1 cellular context compared by ENCODE assay signal in the genomic region with DNA sequence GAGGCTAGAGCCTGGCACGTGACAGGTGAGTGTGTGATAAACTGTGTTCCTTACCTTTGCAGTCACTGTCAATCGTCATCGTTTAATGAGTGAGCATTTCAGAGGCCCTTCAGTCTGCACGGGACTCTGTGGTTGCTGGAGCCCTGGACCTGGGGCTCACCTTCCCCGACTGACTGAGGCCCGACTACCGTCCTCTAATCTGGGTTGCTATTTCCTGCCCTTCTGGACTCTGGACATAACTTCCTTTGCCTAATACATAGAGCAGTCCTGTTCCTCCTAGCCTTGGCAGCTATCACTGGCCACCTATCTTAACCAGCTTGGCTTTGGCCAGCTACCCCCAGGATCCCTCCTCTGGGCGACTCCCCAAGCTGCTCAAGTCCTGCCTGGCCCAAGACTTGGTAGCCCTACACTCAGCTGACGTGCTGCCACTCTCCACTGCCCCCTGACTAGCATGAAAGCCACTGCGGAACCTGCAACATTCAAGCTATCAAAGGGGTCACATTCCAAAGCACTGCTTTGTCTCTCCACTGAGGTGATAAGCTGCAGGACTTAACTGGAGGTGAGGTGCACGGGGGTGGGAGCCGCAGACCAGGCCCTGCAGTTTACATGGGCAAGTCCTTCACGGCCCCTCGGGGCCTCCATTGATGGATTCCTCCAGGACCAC.
TF ChIP-seq lines count a peak whose summit lies in the region.

No MANE protein-coding gene starts in this region.

TF ChIP-seq in HepG2, 621 proteins besides CTCF, POLR2A, EP300 and RAD21 (continued from another document and continues in another):
- TF ChIP-seq CREM (IDR thresholded peaks at IDR 0.05) (peak; percentile 62), CREM (CRISPR knock-in tag; IDR thresholded peaks at IDR 0.05) (no peak), CHD4 (IDR thresholded peaks at IDR 0.05; ENCODE audit: borderline replicate concordance, low read length) (no peak), IKZF4 (CRISPR knock-in tag; IDR thresholded peaks at IDR 0.05; ENCODE audit: borderline replicate concordance, low read depth, not compliant biosample characterization) (no peak), ZNF776 (CRISPR knock-in tag; IDR thresholded peaks at IDR 0.05) (0 out of 2 replicates have a peak, but pooled peaks have one; percentile 39), ZNF569 (CRISPR knock-in tag; IDR thresholded peaks at IDR 0.05; ENCODE audit: borderline replicate concordance) (no peak), MAFK (conservative IDR thresholded peaks at IDR 0.05 in 1 of 2, IDR thresholded peaks at IDR 0.05 in 1 of 2; ENCODE audit: low read length in 2 of 2) (no peak), AHR (CRISPR knock-in tag; IDR thresholded peaks at IDR 0.05) (peak; percentile 36; the same call in 1 of the 2 replicates), DMAP1 (CRISPR knock-in tag; IDR thresholded peaks at IDR 0.05) (peak; percentile 57), PCBP2 (optimal IDR thresholded peaks at IDR 0.05; ENCODE audit: low read depth, low read length, poor library complexity, severe bottlenecking) (no peak), ZKSCAN8 (CRISPR knock-in tag; IDR thresholded peaks at IDR 0.05; ENCODE audit: borderline replicate concordance) (no peak), ZNF354B (CRISPR knock-in tag; IDR thresholded peaks at IDR 0.05) (0 out of 2 replicates have a peak, but pooled peaks have one; percentile 79), PAX8 (CRISPR knock-in tag; IDR thresholded peaks at IDR 0.05; ENCODE audit: borderline replicate concordance) (no peak), ZNF333 (CRISPR knock-in tag; IDR thresholded peaks at IDR 0.05; ENCODE audit: borderline replicate concordance) (no peak; the same call in 1 of the 2 replicates), ZNF251 (CRISPR knock-in tag; IDR thresholded peaks at IDR 0.05) (no peak), ZBTB21 (CRISPR knock-in tag; IDR thresholded peaks at IDR 0.05) (peak; percentile 39; the same call in 1 of the 2 replicates), PPARG (CRISPR knock-in tag; conservative IDR thresholded peaks at IDR 0.05) (no peak; the same call in none of the 2 replicates), ZNF329 (CRISPR knock-in tag; IDR thresholded peaks at IDR 0.05; ENCODE audit: low read depth) (no peak), RXRB (CRISPR knock-in tag; IDR thresholded peaks at IDR 0.05; ENCODE audit: borderline replicate concordance) (peak; percentile 79; the same call in 1 of the 2 replicates), TP53 (CRISPR knock-in tag; conservative IDR thresholded peaks at IDR 0.05) (no peak), HNRNPL (IDR thresholded peaks at IDR 0.05; ENCODE audit: low read depth, low read length) (no peak), HMGA1 (CRISPR knock-in tag; conservative IDR thresholded peaks at IDR 0.05) (no peak), CEBPB (IDR thresholded peaks at IDR 0.05; ENCODE audit: borderline replicate concordance, low read depth, low read length) (no peak), ZNF720 (CRISPR knock-in tag; IDR thresholded peaks at IDR 0.05) (no peak), MTA3 (CRISPR knock-in tag; IDR thresholded peaks at IDR 0.05) (no peak), DR1 (CRISPR knock-in tag; IDR thresholded peaks at IDR 0.05) (no peak), NRL (CRISPR knock-in tag; IDR thresholded peaks at IDR 0.05; ENCODE audit: borderline replicate concordance) (0 out of 2 replicates have a peak, but pooled peaks have one; percentile 34), JDP2 (CRISPR knock-in tag; IDR thresholded peaks at IDR 0.05; ENCODE audit: borderline replicate concordance) (no peak; the same call in 1 of the 2 replicates), ZFP37 (CRISPR knock-in tag; IDR thresholded peaks at IDR 0.05; ENCODE audit: borderline replicate concordance) (no peak), ZNF558 (CRISPR knock-in tag; IDR thresholded peaks at IDR 0.05; ENCODE audit: borderline replicate concordance) (no peak)
- TF ChIP-seq, protein P1, sequence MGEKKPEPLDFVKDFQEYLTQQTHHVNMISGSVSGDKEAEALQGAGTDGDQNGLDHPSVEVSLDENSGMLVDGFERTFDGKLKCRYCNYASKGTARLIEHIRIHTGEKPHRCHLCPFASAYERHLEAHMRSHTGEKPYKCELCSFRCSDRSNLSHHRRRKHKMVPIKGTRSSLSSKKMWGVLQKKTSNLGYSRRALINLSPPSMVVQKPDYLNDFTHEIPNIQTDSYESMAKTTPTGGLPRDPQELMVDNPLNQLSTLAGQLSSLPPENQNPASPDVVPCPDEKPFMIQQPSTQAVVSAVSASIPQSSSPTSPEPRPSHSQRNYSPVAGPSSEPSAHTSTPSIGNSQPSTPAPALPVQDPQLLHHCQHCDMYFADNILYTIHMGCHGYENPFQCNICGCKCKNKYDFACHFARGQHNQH (CRISPR knock-in tag; IDR thresholded peaks at IDR 0.05), result peak; percentile 75; the same call in 1 of the 2 replicates
- TF ChIP-seq, protein P2, sequence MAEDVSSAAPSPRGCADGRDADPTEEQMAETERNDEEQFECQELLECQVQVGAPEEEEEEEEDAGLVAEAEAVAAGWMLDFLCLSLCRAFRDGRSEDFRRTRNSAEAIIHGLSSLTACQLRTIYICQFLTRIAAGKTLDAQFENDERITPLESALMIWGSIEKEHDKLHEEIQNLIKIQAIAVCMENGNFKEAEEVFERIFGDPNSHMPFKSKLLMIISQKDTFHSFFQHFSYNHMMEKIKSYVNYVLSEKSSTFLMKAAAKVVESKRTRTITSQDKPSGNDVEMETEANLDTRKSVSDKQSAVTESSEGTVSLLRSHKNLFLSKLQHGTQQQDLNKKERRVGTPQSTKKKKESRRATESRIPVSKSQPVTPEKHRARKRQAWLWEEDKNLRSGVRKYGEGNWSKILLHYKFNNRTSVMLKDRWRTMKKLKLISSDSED (CRISPR knock-in tag; IDR thresholded peaks at IDR 0.05), result no peak; the same call in 1 of the 2 replicates
- TF ChIP-seq, protein P3, sequence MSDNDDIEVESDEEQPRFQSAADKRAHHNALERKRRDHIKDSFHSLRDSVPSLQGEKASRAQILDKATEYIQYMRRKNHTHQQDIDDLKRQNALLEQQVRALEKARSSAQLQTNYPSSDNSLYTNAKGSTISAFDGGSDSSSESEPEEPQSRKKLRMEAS (IDR thresholded peaks at IDR 0.05), result peak; percentile 58; the same call in 1 of the 2 replicates
- TF ChIP-seq, protein P4, sequence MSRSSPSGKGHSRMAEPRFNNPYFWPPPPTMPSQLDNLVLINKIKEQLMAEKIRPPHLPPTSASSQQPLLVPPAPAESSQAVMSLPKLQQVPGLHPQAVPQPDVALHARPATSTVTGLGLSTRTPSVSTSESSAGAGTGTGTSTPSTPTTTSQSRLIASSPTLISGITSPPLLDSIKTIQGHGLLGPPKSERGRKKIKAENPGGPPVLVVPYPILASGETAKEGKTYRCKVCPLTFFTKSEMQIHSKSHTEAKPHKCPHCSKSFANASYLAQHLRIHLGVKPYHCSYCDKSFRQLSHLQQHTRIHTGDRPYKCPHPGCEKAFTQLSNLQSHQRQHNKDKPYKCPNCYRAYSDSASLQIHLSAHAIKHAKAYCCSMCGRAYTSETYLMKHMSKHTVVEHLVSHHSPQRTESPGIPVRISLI (CRISPR knock-in tag; IDR thresholded peaks at IDR 0.05; ENCODE audit: borderline replicate concordance), result no peak
- TF ChIP-seq, protein P5, sequence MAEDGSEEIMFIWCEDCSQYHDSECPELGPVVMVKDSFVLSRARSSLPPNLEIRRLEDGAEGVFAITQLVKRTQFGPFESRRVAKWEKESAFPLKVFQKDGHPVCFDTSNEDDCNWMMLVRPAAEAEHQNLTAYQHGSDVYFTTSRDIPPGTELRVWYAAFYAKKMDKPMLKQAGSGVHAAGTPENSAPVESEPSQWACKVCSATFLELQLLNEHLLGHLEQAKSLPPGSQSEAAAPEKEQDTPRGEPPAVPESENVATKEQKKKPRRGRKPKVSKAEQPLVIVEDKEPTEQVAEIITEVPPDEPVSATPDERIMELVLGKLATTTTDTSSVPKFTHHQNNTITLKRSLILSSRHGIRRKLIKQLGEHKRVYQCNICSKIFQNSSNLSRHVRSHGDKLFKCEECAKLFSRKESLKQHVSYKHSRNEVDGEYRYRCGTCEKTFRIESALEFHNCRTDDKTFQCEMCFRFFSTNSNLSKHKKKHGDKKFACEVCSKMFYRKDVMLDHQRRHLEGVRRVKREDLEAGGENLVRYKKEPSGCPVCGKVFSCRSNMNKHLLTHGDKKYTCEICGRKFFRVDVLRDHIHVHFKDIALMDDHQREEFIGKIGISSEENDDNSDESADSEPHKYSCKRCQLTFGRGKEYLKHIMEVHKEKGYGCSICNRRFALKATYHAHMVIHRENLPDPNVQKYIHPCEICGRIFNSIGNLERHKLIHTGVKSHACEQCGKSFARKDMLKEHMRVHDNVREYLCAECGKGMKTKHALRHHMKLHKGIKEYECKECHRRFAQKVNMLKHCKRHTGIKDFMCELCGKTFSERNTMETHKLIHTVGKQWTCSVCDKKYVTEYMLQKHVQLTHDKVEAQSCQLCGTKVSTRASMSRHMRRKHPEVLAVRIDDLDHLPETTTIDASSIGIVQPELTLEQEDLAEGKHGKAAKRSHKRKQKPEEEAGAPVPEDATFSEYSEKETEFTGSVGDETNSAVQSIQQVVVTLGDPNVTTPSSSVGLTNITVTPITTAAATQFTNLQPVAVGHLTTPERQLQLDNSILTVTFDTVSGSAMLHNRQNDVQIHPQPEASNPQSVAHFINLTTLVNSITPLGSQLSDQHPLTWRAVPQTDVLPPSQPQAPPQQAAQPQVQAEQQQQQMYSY (CRISPR knock-in tag; IDR thresholded peaks at IDR 0.05), result no peak
- TF ChIP-seq, protein P6, sequence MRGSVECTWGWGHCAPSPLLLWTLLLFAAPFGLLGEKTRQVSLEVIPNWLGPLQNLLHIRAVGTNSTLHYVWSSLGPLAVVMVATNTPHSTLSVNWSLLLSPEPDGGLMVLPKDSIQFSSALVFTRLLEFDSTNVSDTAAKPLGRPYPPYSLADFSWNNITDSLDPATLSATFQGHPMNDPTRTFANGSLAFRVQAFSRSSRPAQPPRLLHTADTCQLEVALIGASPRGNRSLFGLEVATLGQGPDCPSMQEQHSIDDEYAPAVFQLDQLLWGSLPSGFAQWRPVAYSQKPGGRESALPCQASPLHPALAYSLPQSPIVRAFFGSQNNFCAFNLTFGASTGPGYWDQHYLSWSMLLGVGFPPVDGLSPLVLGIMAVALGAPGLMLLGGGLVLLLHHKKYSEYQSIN (CRISPR knock-in tag; IDR thresholded peaks at IDR 0.05; ENCODE audit: borderline replicate concordance), result no peak
- TF ChIP-seq, protein P7, sequence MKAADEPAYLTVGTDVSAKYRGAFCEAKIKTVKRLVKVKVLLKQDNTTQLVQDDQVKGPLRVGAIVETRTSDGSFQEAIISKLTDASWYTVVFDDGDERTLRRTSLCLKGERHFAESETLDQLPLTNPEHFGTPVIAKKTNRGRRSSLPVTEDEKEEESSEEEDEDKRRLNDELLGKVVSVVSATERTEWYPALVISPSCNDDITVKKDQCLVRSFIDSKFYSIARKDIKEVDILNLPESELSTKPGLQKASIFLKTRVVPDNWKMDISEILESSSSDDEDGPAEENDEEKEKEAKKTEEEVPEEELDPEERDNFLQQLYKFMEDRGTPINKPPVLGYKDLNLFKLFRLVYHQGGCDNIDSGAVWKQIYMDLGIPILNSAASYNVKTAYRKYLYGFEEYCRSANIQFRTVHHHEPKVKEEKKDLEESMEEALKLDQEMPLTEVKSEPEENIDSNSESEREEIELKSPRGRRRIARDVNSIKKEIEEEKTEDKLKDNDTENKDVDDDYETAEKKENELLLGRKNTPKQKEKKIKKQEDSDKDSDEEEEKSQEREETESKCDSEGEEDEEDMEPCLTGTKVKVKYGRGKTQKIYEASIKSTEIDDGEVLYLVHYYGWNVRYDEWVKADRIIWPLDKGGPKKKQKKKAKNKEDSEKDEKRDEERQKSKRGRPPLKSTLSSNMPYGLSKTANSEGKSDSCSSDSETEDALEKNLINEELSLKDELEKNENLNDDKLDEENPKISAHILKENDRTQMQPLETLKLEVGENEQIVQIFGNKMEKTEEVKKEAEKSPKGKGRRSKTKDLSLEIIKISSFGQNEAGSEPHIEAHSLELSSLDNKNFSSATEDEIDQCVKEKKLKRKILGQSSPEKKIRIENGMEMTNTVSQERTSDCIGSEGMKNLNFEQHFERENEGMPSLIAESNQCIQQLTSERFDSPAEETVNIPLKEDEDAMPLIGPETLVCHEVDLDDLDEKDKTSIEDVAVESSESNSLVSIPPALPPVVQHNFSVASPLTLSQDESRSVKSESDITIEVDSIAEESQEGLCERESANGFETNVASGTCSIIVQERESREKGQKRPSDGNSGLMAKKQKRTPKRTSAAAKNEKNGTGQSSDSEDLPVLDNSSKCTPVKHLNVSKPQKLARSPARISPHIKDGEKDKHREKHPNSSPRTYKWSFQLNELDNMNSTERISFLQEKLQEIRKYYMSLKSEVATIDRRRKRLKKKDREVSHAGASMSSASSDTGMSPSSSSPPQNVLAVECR (CRISPR knock-in tag; IDR thresholded peaks at IDR 0.05; ENCODE audit: borderline replicate concordance), result peak; percentile 81; the same call in 1 of the 2 replicates
- TF ChIP-seq, protein P8, sequence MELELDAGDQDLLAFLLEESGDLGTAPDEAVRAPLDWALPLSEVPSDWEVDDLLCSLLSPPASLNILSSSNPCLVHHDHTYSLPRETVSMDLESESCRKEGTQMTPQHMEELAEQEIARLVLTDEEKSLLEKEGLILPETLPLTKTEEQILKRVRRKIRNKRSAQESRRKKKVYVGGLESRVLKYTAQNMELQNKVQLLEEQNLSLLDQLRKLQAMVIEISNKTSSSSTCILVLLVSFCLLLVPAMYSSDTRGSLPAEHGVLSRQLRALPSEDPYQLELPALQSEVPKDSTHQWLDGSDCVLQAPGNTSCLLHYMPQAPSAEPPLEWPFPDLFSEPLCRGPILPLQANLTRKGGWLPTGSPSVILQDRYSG (CRISPR knock-in tag; IDR thresholded peaks at IDR 0.05), result no peak
- TF ChIP-seq, protein P9, sequence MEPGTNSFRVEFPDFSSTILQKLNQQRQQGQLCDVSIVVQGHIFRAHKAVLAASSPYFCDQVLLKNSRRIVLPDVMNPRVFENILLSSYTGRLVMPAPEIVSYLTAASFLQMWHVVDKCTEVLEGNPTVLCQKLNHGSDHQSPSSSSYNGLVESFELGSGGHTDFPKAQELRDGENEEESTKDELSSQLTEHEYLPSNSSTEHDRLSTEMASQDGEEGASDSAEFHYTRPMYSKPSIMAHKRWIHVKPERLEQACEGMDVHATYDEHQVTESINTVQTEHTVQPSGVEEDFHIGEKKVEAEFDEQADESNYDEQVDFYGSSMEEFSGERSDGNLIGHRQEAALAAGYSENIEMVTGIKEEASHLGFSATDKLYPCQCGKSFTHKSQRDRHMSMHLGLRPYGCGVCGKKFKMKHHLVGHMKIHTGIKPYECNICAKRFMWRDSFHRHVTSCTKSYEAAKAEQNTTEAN (CRISPR knock-in tag; conservative IDR thresholded peaks at IDR 0.05), result 0 out of 2 replicates have a peak, but pooled peaks have one; percentile 38
- TF ChIP-seq, protein P10, sequence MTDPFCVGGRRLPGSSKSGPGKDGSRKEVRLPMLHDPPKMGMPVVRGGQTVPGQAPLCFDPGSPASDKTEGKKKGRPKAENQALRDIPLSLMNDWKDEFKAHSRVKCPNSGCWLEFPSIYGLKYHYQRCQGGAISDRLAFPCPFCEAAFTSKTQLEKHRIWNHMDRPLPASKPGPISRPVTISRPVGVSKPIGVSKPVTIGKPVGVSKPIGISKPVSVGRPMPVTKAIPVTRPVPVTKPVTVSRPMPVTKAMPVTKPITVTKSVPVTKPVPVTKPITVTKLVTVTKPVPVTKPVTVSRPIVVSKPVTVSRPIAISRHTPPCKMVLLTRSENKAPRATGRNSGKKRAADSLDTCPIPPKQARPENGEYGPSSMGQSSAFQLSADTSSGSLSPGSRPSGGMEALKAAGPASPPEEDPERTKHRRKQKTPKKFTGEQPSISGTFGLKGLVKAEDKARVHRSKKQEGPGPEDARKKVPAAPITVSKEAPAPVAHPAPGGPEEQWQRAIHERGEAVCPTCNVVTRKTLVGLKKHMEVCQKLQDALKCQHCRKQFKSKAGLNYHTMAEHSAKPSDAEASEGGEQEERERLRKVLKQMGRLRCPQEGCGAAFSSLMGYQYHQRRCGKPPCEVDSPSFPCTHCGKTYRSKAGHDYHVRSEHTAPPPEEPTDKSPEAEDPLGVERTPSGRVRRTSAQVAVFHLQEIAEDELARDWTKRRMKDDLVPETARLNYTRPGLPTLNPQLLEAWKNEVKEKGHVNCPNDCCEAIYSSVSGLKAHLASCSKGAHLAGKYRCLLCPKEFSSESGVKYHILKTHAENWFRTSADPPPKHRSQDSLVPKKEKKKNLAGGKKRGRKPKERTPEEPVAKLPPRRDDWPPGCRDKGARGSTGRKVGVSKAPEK (CRISPR knock-in tag; IDR thresholded peaks at IDR 0.05; ENCODE audit: borderline replicate concordance), result no peak
